In the genomic region with DNA sequence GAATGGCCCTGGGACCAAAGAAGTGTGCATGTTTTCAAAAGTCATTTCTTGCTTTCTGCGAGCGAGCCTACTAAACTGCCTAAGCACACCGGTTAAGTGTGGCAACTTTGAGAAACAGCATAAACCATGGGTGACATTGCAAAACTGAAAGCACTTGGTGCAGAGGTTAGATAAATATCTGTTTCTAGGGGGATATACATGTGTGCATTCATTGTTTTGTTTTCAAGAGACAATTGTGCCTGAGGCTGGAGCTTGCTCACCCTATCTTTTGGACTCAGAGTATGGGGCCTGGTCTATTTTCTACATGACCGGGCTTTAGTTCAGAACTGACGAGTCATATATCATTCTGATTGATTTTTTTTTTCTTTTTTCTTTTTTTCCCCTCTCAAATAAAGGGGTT, we compare ENCODE assay signal across 25 cellular contexts.
"Had no signal": no experiment of that assay in that cellular context is flagged by ENCODE, and none has a peak within 500 bp of the region (broad histone marks: within the 10 kb centered on the region; RNA-seq: fewer than 3 reads in every experiment).

No MANE protein-coding gene starts in this region.

- H3K36me3 Mint-ChIP-seq: activated naive CD4-positive, alpha-beta T cell treated with anti-CD3 and anti-CD28 coated beads, Interleukin-2, amount 10 ng/mL, durations not matched to agents 7 days and 5 days; activated naive CD8-positive, alpha-beta T cell treated with anti-CD3 and anti-CD28 coated beads, Interleukin-2, amount 10 ng/mL, durations not matched to agents 7 days and 5 days; natural killer cell had no signal

- H3K36me3 ChIP-seq: left ventricle myocardium inferior, neutrophil, right lobe of liver, transverse colon, WERI-Rb-1 had no signal

- H3K9me3 Mint-ChIP-seq: activated naive CD4-positive, alpha-beta T cell treated with anti-CD3 and anti-CD28 coated beads, Interleukin-2, amount 10 ng/mL, durations not matched to agents 7 days and 5 days; activated naive CD8-positive, alpha-beta T cell treated with anti-CD3 and anti-CD28 coated beads, Interleukin-2, amount 10 ng/mL, durations not matched to agents 7 days and 5 days; endodermal cell had no signal

- H3K4me3 Mint-ChIP-seq: activated naive CD4-positive, alpha-beta T cell treated with anti-CD3 and anti-CD28 coated beads, Interleukin-2, amount 10 ng/mL, durations not matched to agents 7 days and 5 days; activated naive CD8-positive, alpha-beta T cell treated with anti-CD3 and anti-CD28 coated beads, Interleukin-2, amount 10 ng/mL, durations not matched to agents 7 days and 5 days; endodermal cell; natural killer cell had no signal

- H3K27me3 ChIP-seq: neutrophil, right lobe of liver, testis, transverse colon had no signal

- H3K27me3 Mint-ChIP-seq: activated naive CD4-positive, alpha-beta T cell treated with anti-CD3 and anti-CD28 coated beads, Interleukin-2, amount 10 ng/mL, durations not matched to agents 7 days and 5 days; activated naive CD8-positive, alpha-beta T cell treated with anti-CD3 and anti-CD28 coated beads, Interleukin-2, amount 10 ng/mL, durations not matched to agents 7 days and 5 days had no signal

- H3K9me3 ChIP-seq: left ventricle myocardium inferior, neutrophil, right lobe of liver, testis, transverse colon had no signal

- H3K27ac Mint-ChIP-seq: activated naive CD4-positive, alpha-beta T cell treated with anti-CD3 and anti-CD28 coated beads, Interleukin-2, amount 10 ng/mL, durations not matched to agents 7 days and 5 days; activated naive CD8-positive, alpha-beta T cell treated with anti-CD3 and anti-CD28 coated beads, Interleukin-2, amount 10 ng/mL, durations not matched to agents 7 days and 5 days; endodermal cell; natural killer cell; progenitor cell of endocrine pancreas had no signal

- FAIRE-seq: astrocyte, frontal cortex, islet of Langerhans, urothelium cell line had no signal

- H3K4me1 Mint-ChIP-seq: activated naive CD4-positive, alpha-beta T cell treated with anti-CD3 and anti-CD28 coated beads, Interleukin-2, amount 10 ng/mL, durations not matched to agents 7 days and 5 days; activated naive CD8-positive, alpha-beta T cell treated with anti-CD3 and anti-CD28 coated beads, Interleukin-2, amount 10 ng/mL, durations not matched to agents 7 days and 5 days; natural killer cell had no signal

- H3K27ac ChIP-seq: left ventricle myocardium inferior, neutrophil, right lobe of liver, testis, transverse colon, WERI-Rb-1 had no signal

- H3K4me1 ChIP-seq: left ventricle myocardium inferior, right lobe of liver had no signal

- H3K4me3 ChIP-seq: left ventricle myocardium inferior, lung, right lobe of liver, testis, transverse colon had no signal

- DNase-seq: activated CD4-positive, alpha-beta T cell treated with anti-CD3 and anti-CD28 coated beads for 48 hours; activated CD4-positive, alpha-beta T cell treated with anti-CD3 and anti-CD28 coated beads, Interleukin-2, amount 50 U/mL, for 48 hours; activated CD8-positive, alpha-beta memory T cell treated with anti-CD3 and anti-CD28 coated beads for 24 hours; activated effector memory CD4-positive, alpha-beta T cell treated with anti-CD3 and anti-CD28 coated beads, Interleukin-2, amount 50 U/mL, for 16 hours; activated naive CD4-positive, alpha-beta T cell treated with anti-CD3 and anti-CD28 coated beads, Interleukin-2, amount 10 ng/mL, durations not matched to agents 7 days and 5 days; activated naive CD8-positive, alpha-beta T cell treated with anti-CD3 and anti-CD28 coated beads, Interleukin-2, amount 10 ng/mL, durations not matched to agents 7 days and 5 days; caudate nucleus; endodermal cell; left ventricle myocardium inferior; mesendoderm; natural killer cell; right lobe of liver; stimulated activated CD4-positive, alpha-beta T cell treated with anti-CD3 and anti-CD28 coated beads, Interleukin-2, amount 100 ng/mL, for 48 hours; stimulated activated naive CD8-positive, alpha-beta T cell treated with anti-CD3 and anti-CD28 coated beads, Interleukin-15, Interleukin-2, amounts not matched to agents 100 U/mL and 50 U/mL, for 24 hours; T-helper 9 cell; testis; transverse colon; WERI-Rb-1 had no signal
